ENCODE assay signal across 8 cellular contexts in the genomic region with DNA sequence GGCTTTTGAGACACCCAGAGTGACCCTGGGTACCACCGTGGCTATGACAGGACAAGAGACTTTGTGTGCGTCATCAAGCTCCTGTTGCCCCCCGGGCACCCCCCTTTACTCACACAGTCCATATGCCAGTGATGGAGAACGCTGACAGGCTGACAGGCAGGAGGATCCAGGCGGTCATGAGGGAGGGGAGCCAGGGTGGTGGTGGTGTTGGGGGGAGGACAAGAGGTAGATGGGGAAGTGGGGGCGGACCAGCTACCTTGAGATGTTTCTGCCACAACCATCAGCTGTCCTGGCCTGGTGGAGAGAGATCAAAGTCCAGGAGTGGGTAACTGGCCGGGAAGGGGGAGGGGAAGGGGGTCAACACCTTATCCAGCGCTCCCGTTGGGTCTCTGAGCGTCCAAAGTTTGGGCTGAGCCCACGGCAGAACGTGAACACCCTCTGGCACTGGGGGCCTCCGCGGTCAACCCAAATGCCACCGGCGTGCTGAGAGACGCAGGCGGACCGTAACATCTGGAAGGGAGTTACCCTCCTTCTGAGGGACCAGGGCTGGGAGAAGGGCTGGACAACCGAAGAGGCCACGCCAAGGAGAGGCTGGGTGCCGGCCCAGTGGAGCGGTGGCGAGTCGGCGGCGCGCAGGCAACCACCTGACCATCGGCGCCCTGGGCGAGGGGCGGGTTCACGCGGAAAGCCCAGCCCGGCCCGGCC. TPM values are rescaled to one million over a fixed set of nuclear protein-coding genes. Genes with fewer than 3 reads are reported as not detected.
DNase-seq lines count a peak whose midpoint lies in the region; ATAC-seq and TF ChIP-seq lines count a peak whose summit lies in the region.

No MANE protein-coding gene starts in this region.

- H3K4me2 ChIP-seq in BLaER1: peak overlapping the region; percentile 97

- 0 out of 2 replicates have a peak overlapping the region, but pooled peaks have one; percentile 15 for H3K27ac Mint-ChIP-seq in WTC11
- peak overlapping the region; percentile 19 for H3K27ac Mint-ChIP-seq in neural crest cell (ENCODE audit: unreplicated experiment)

- H3K27ac ChIP-seq in BLaER1: peak overlapping the region; percentile 71

- H3K4me3 Mint-ChIP-seq in WTC11: peak overlapping the region; percentile 86
- H3K4me3 Mint-ChIP-seq in neural crest cell: peak overlapping the region; percentile 90

- H3K9me3 ChIP-seq in BLaER1: no peaks in the 10 kb centered on the region

- H3K27me3 Mint-ChIP-seq in WTC11 (ENCODE audit: low read depth): no peaks in the 10 kb centered on the region
- H3K27me3 Mint-ChIP-seq in neural crest cell (ENCODE audit: low read depth): no peaks in the 10 kb centered on the region

- TF ChIP-seq CTCF in WTC11 (IDR thresholded peaks at IDR 0.05) (no peak), fibroblast of villous mesenchyme (IDR thresholded peaks at IDR 0.05; ENCODE audit: insufficient read depth, low read depth, low read length) (no peak), neural crest cell (conservative IDR thresholded peaks at IDR 0.05) (no peak)

- CTCF ChIA-PET in WTC11 (lab: Charles Lee): interaction anchor here (1.6 to 2.0 kb wide), 2 partner anchors 10 to 36 kb away, joined by 7 to 11 read pairs; a partner anchor contains a TSS

- peaks cover 48% of the 10 kb centered on the region; the same call in 1 of the 2 replicates for H4K20me1 ChIP-seq in BLaER1

- H3K27me3 ChIP-seq in BLaER1: no peaks in the 10 kb centered on the region

- no peaks in the 10 kb centered on the region for H3K9me3 Mint-ChIP-seq in WTC11
- no peaks in the 10 kb centered on the region for H3K9me3 Mint-ChIP-seq in neural crest cell

- H3K36me3 ChIP-seq in BLaER1: peaks cover 47% of the 10 kb centered on the region

- peaks cover 34% of the 10 kb centered on the region for H3K4me1 ChIP-seq in BLaER1

- POLR2A ChIA-PET in WTC11 (lab: Charles Lee): interaction anchor here (1.0 to 1.4 kb wide), 2 partner anchors 10 to 63 kb away, joined by 6 read pairs; a partner anchor contains a TSS

- DNase-seq in WTC11 (ENCODE audit: low spot score) (peak; percentile 58), fibroblast of villous mesenchyme (ENCODE audit: low read depth) (peak; percentile 64), neural crest cell (ENCODE audit: low read depth, low spot score) (peak; percentile 32), NCI-H1105 (lab: John Stamatoyannopoulos, UW) (no peak), NCI-H1105 treated with DMSO at 0.1 percent for 48 hours (lab: John Stamatoyannopoulos, UW) (no peak)

- H3K4me1 Mint-ChIP-seq in WTC11 (peaks cover 18% of the 10 kb centered on the region), neural crest cell (peaks cover 24% of the 10 kb centered on the region)

- H3K4me3 ChIP-seq in BLaER1: peak overlapping the region; percentile 81
- peak overlapping the region; percentile 97 for H3K4me3 ChIP-seq in fibroblast of villous mesenchyme (ENCODE audit: low read depth, low read length)

- peak overlapping the region; percentile 82; the same call in 1 of the 2 replicates for H3K9ac ChIP-seq in BLaER1

- H3K36me3 Mint-ChIP-seq in WTC11: peaks cover 13% of the 10 kb centered on the region; the same call in 1 of the 2 replicates
- H3K36me3 Mint-ChIP-seq in neural crest cell (ENCODE audit: low read depth): no peaks in the 10 kb centered on the region

- ATAC-seq in GM19043 (IDR thresholded peaks at IDR 0.05; ENCODE audit: low read depth, unreplicated experiment) (peak; percentile 24), HG03175 (IDR thresholded peaks at IDR 0.05; ENCODE audit: unreplicated experiment) (peak; percentile 37), WTC11 (peak; percentile 40)

TF ChIP-seq in WTC11, 78 proteins besides CTCF, POLR2A, EP300 and RAD21 (continues in another document):
- TF ChIP-seq, protein P1, sequence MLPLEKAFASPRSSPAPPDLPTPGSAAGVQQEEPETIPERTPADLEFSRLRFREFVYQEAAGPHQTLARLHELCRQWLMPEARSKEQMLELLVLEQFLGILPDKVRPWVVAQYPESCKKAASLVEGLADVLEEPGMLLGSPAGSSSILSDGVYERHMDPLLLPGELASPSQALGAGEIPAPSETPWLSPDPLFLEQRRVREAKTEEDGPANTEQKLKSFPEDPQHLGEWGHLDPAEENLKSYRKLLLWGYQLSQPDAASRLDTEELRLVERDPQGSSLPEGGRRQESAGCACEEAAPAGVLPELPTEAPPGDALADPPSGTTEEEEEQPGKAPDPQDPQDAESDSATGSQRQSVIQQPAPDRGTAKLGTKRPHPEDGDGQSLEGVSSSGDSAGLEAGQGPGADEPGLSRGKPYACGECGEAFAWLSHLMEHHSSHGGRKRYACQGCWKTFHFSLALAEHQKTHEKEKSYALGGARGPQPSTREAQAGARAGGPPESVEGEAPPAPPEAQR (CRISPR knock-in tag; IDR thresholded peaks at IDR 0.05): no peak
- TF ChIP-seq NFE2L1 (CRISPR knock-in tag; IDR thresholded peaks at IDR 0.05) (0 out of 2 replicates have a peak, but pooled peaks have one; percentile 31), RELA (CRISPR knock-in tag; IDR thresholded peaks at IDR 0.05; ENCODE audit: borderline replicate concordance) (peak; percentile 66; the same call in 1 of the 2 replicates), NFYB (CRISPR knock-in tag; conservative IDR thresholded peaks at IDR 0.05; ENCODE audit: low read depth) (peak; percentile 10; the same call in 1 of the 2 replicates), TCF7 (CRISPR knock-in tag; IDR thresholded peaks at IDR 0.05; ENCODE audit: low read depth) (0 out of 2 replicates have a peak, but pooled peaks have one; percentile 29)
- TF ChIP-seq, protein P2, sequence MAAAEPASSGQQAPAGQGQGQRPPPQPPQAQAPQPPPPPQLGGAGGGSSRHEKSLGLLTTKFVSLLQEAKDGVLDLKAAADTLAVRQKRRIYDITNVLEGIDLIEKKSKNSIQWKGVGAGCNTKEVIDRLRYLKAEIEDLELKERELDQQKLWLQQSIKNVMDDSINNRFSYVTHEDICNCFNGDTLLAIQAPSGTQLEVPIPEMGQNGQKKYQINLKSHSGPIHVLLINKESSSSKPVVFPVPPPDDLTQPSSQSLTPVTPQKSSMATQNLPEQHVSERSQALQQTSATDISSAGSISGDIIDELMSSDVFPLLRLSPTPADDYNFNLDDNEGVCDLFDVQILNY (CRISPR knock-in tag; IDR thresholded peaks at IDR 0.05): no peak
- TF ChIP-seq, protein P3, sequence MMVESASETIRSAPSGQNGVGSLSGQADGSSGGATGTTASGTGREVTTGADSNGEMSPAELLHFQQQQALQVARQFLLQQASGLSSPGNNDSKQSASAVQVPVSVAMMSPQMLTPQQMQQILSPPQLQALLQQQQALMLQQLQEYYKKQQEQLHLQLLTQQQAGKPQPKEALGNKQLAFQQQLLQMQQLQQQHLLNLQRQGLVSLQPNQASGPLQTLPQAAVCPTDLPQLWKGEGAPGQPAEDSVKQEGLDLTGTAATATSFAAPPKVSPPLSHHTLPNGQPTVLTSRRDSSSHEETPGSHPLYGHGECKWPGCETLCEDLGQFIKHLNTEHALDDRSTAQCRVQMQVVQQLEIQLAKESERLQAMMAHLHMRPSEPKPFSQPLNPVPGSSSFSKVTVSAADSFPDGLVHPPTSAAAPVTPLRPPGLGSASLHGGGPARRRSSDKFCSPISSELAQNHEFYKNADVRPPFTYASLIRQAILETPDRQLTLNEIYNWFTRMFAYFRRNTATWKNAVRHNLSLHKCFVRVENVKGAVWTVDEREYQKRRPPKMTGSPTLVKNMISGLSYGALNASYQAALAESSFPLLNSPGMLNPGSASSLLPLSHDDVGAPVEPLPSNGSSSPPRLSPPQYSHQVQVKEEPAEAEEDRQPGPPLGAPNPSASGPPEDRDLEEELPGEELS (CRISPR knock-in tag; IDR thresholded peaks at IDR 0.05): no peak
- TF ChIP-seq, protein P4, sequence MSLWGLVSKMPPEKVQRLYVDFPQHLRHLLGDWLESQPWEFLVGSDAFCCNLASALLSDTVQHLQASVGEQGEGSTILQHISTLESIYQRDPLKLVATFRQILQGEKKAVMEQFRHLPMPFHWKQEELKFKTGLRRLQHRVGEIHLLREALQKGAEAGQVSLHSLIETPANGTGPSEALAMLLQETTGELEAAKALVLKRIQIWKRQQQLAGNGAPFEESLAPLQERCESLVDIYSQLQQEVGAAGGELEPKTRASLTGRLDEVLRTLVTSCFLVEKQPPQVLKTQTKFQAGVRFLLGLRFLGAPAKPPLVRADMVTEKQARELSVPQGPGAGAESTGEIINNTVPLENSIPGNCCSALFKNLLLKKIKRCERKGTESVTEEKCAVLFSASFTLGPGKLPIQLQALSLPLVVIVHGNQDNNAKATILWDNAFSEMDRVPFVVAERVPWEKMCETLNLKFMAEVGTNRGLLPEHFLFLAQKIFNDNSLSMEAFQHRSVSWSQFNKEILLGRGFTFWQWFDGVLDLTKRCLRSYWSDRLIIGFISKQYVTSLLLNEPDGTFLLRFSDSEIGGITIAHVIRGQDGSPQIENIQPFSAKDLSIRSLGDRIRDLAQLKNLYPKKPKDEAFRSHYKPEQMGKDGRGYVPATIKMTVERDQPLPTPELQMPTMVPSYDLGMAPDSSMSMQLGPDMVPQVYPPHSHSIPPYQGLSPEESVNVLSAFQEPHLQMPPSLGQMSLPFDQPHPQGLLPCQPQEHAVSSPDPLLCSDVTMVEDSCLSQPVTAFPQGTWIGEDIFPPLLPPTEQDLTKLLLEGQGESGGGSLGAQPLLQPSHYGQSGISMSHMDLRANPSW (CRISPR knock-in tag; conservative IDR thresholded peaks at IDR 0.05; ENCODE audit: low read depth): no peak

RNA-seq across cellular contexts. Expression of a gene that starts 0.6 kb away (rescaled TPM):
- 20.9 to 23.1 TPM (median 21.6 TPM) in 3 replicates for total RNA-seq in WTC11 (2021)
- total RNA-seq in fibroblast of villous mesenchyme: 8.6 and 10.6 TPM in 2 replicates
- 20.9 and 22.2 TPM in 2 replicates for total RNA-seq in neural crest cell

RNA-seq across cellular contexts. Expression of a gene that starts 6.4 kb away (rescaled TPM):
- 95.4 to 108 TPM (median 102 TPM) in 3 replicates for total RNA-seq in WTC11 (2021)
- 130 and 221 TPM in 2 replicates for total RNA-seq in fibroblast of villous mesenchyme
- 67.9 and 75.8 TPM in 2 replicates for total RNA-seq in neural crest cell

RNA-seq across cellular contexts. Expression of a gene that starts 9.9 kb away (rescaled TPM):
- 63.8 to 69.6 TPM (median 65.0 TPM) in 3 replicates for total RNA-seq in WTC11 (2021)
- total RNA-seq in fibroblast of villous mesenchyme: 16.4 and 26.8 TPM in 2 replicates
- total RNA-seq in neural crest cell: 50.4 and 53.7 TPM in 2 replicates

RNA-seq across cellular contexts. Expression of a gene that starts 14.1 kb away (rescaled TPM):
- total RNA-seq in WTC11 (2021): 72.4 to 81.6 TPM (median 75.4 TPM) in 3 replicates
- 39.6 and 41.9 TPM in 2 replicates for total RNA-seq in fibroblast of villous mesenchyme
- 93.3 and 98.3 TPM in 2 replicates for total RNA-seq in neural crest cell

RNA-seq across cellular contexts. Expression of a gene that starts 17.7 kb away (rescaled TPM):
- total RNA-seq in WTC11 (2021) (6.3 to 7.4 TPM (median 7.0 TPM) in 3 replicates), fibroblast of villous mesenchyme (18.1 and 22.9 TPM in 2 replicates), neural crest cell (0.50 and 1.5 TPM in 2 replicates)

Comparison
In these comparisons a context has a peak if more than half of its experiments do, and no peak if none do; other contexts are left out.
1. DNase-seq: peak in WTC11 (single experiment), fibroblast of villous mesenchyme (single experiment) and neural crest cell (single experiment); none in NCI-H1105 (single experiment) and NCI-H1105 treated with DMSO at 0.1 percent for 48 hours (single experiment).
2. Peak in every context shown above with its lines, with median percentiles within 50 percentile points of each other: ATAC-seq.